Comparison of ENCODE assay signal across 8 cellular contexts in genomic region chr19:42217522-42218442, GRCh38. TPM values are rescaled to one million over a fixed set of nuclear protein-coding genes. Genes with fewer than 3 reads are reported as not detected.
DNase-seq lines count a peak whose midpoint lies in the region; ATAC-seq and TF ChIP-seq lines count a peak whose summit lies in the region.

A gene with protein sequence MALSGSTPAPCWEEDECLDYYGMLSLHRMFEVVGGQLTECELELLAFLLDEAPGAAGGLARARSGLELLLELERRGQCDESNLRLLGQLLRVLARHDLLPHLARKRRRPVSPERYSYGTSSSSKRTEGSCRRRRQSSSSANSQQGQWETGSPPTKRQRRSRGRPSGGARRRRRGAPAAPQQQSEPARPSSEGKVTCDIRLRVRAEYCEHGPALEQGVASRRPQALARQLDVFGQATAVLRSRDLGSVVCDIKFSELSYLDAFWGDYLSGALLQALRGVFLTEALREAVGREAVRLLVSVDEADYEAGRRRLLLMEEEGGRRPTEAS (minus strand): TSS chr19:42217677. CDS start chr19:42217007, 670 bp downstream.

- peak; percentile 71 for ATAC-seq in HG03432 (IDR thresholded peaks at IDR 0.05; ENCODE audit: unreplicated experiment)

- DNase-seq in AG09319 (ENCODE audit: extremely low read depth, low read depth) (peak; percentile 93), NCI-H510A (lab: John Stamatoyannopoulos, UW) (peak; percentile 85), cerebellum (ENCODE audit: low spot score) (peak; percentile 97), kidney epithelial cell (ENCODE audit: low read depth) (peak; percentile 92)
- peak; percentile 100 for DNase-seq in activated CD4-positive, alpha-beta T cell treated with anti-CD3 and anti-CD28 coated beads for 1 hour
- peak; percentile 99 to 100 for DNase-seq in stimulated activated CD4-positive, alpha-beta T cell treated with anti-CD3 and anti-CD28 coated beads, Interleukin-15, amount 100 ng/mL, for 48 hours (ENCODE audit: low read depth in 2 of 2)

- H3K27me3 ChIP-seq in kidney epithelial cell (ENCODE audit: control insufficient read depth, insufficient read depth, low read length), result no peaks in the 10 kb centered on the region

- no peaks in the 10 kb centered on the region for H3K36me3 ChIP-seq in kidney epithelial cell (ENCODE audit: control insufficient read depth, insufficient read depth, low read length)

- peak; percentile 74 for TF ChIP-seq POLR2A in GM19099 (IDR thresholded peaks at IDR 0.05; ENCODE audit: extremely low read depth, insufficient read length, low read depth)

- H3K4me3 ChIP-seq in kidney epithelial cell (ENCODE audit: low read depth, low read length), result peak within 1 kb of the TSS; percentile 68

- no peak; the same call in 1 of the 2 replicates for TF ChIP-seq CTCF in AG09319 (IDR thresholded peaks at IDR 0.05; ENCODE audit: low read depth, low read length)
- no peak for TF ChIP-seq CTCF in kidney epithelial cell (IDR thresholded peaks at IDR 0.05; ENCODE audit: insufficient read depth, low read length, poor library complexity, severe bottlenecking)

RNA-seq across cellular contexts. Expression of the gene that starts here (rescaled TPM):
- total RNA-seq in cerebellum, result 17.8 TPM
- 42.9 and 47.3 TPM in 2 replicates for total RNA-seq in kidney epithelial cell

Comparison
In these comparisons a context has a peak if more than half of its experiments do, and no peak if none do; other contexts are left out.
1. Peak in every context shown above with its lines: DNase-seq, ATAC-seq and H3K4me3 ChIP-seq.